In the genomic region with DNA sequence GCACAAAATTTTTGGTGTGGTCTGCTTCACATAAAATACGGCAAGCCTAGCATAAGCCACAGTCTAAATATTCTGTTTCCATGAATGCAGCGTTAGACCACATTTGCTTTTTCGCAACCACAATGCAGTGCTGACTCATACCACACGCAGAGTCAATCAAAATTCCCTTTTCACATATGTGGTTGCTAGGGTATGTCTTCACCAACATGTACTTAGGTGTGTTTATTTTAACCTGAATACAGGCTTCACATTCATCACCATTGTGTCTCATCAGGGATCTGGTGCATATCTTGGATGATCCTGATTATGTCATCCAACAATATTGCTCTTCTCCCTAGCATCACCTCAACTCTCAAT, we compare ENCODE assay signal across 8 cellular contexts.
DNase-seq lines count a peak whose midpoint lies in the region; ATAC-seq and TF ChIP-seq lines count a peak whose summit lies in the region.

No MANE protein-coding gene starts in this region.

- CTCF ChIA-PET in AG04449 (lab: Yijun Ruan, JAX): interaction anchor here (1.0 kb wide), 1 partner anchor 359 kb away, joined by 3 read pairs; no protein-coding TSS in a partner anchor

- no peak for TF ChIP-seq CTCF in AG04449 (IDR thresholded peaks at IDR 0.05; ENCODE audit: insufficient read depth, low read length, missing control alignments)
- no peak for TF ChIP-seq CTCF in fibroblast of mammary gland (conservative IDR thresholded peaks at IDR 0.05; ENCODE audit: control insufficient read depth, insufficient read depth, low read depth, low read length)

- peak; percentile 28 for DNase-seq in AG04449 (ENCODE audit: low read depth, low spot score)
- peak; percentile 96 for DNase-seq in fibroblast of mammary gland (ENCODE audit: low read depth)
- no peak for DNase-seq in cerebellar nuclear complex (lab: John Stamatoyannopoulos, UW)
- no peak for DNase-seq in globus pallidus (ENCODE audit: low spot score)

- ATAC-seq in GM18861 (IDR thresholded peaks at IDR 0.05; ENCODE audit: unreplicated experiment): peak; percentile 54
- peak; percentile 60 for ATAC-seq in HG03521 (IDR thresholded peaks at IDR 0.05; ENCODE audit: unreplicated experiment)
- ATAC-seq in SK-N-SH treated with all-trans-retinoic acid at 6 μM for 48 hours: peak; percentile 68
- ATAC-seq in HG03342 (IDR thresholded peaks at IDR 0.05; ENCODE audit: unreplicated experiment): no peak

- POLR2A ChIA-PET in AG04449 (lab: Yijun Ruan, JAX): no interaction called here

- H3K4me3 ChIP-seq in AG04449 (ENCODE audit: low read depth, low read length) (no peak overlapping the region), fibroblast of mammary gland (ENCODE audit: control insufficient read depth, low read depth, low read length) (no peak overlapping the region)

TF ChIP-seq in SK-N-SH treated with all-trans-retinoic acid at 6 μM for 48 hours, 23 proteins besides CTCF, POLR2A, EP300 and RAD21:
- peak; percentile 62 for TF ChIP-seq ISL1 (CRISPR knock-in tag; IDR thresholded peaks at IDR 0.05)
- TF ChIP-seq OSR1 (CRISPR knock-in tag; IDR thresholded peaks at IDR 0.05): no peak
- TF ChIP-seq, protein P1, sequence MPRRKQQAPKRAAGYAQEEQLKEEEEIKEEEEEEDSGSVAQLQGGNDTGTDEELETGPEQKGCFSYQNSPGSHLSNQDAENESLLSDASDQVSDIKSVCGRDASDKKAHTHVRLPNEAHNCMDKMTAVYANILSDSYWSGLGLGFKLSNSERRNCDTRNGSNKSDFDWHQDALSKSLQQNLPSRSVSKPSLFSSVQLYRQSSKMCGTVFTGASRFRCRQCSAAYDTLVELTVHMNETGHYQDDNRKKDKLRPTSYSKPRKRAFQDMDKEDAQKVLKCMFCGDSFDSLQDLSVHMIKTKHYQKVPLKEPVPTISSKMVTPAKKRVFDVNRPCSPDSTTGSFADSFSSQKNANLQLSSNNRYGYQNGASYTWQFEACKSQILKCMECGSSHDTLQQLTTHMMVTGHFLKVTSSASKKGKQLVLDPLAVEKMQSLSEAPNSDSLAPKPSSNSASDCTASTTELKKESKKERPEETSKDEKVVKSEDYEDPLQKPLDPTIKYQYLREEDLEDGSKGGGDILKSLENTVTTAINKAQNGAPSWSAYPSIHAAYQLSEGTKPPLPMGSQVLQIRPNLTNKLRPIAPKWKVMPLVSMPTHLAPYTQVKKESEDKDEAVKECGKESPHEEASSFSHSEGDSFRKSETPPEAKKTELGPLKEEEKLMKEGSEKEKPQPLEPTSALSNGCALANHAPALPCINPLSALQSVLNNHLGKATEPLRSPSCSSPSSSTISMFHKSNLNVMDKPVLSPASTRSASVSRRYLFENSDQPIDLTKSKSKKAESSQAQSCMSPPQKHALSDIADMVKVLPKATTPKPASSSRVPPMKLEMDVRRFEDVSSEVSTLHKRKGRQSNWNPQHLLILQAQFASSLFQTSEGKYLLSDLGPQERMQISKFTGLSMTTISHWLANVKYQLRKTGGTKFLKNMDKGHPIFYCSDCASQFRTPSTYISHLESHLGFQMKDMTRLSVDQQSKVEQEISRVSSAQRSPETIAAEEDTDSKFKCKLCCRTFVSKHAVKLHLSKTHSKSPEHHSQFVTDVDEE (CRISPR knock-in tag; IDR thresholded peaks at IDR 0.05): no peak
- TF ChIP-seq PATZ1 (CRISPR knock-in tag; IDR thresholded peaks at IDR 0.05; ENCODE audit: borderline replicate concordance): peak; percentile 41; the same call in 1 of the 2 replicates
- no peak for TF ChIP-seq GLIS3 (CRISPR knock-in tag; IDR thresholded peaks at IDR 0.05)
- no peak for TF ChIP-seq ESRRG (CRISPR knock-in tag; IDR thresholded peaks at IDR 0.05)
- no peak for TF ChIP-seq ZNF565 (CRISPR knock-in tag; conservative IDR thresholded peaks at IDR 0.05; ENCODE audit: low read depth)
- TF ChIP-seq TCF4 (CRISPR knock-in tag; IDR thresholded peaks at IDR 0.05; ENCODE audit: borderline replicate concordance): no peak

Comparison
In these comparisons a context has a peak if more than half of its experiments do, and no peak if none do; other contexts are left out.
1. DNase-seq: peak in AG04449 (single experiment) and fibroblast of mammary gland (single experiment); none in cerebellar nuclear complex (0 of 2) and globus pallidus (single experiment).